ENCODE assay signal across 8 cellular contexts in genomic region chr2:130798472-130799221, GRCh38. TPM values are rescaled to one million over a fixed set of nuclear protein-coding genes. Genes with fewer than 3 reads are reported as not detected.
DNase-seq lines count a peak whose midpoint lies in the region; ATAC-seq and TF ChIP-seq lines count a peak whose summit lies in the region.

No MANE protein-coding gene starts in this region.

- H3K4me2 ChIP-seq in mesendoderm (ENCODE audit: low read length), result peak overlapping the region; percentile 74

- TF ChIP-seq CTCF in choroid plexus epithelial cell (conservative IDR thresholded peaks at IDR 0.05; ENCODE audit: low read depth, low read length), result no peak
- no peak for TF ChIP-seq CTCF in uterus (IDR thresholded peaks at IDR 0.05)

- no peak overlapping the region for H3K4ac ChIP-seq in mesendoderm (ENCODE audit: low read depth, low read length)

- no peaks in the 10 kb centered on the region for H3K79me2 ChIP-seq in mesendoderm (ENCODE audit: control insufficient read depth, insufficient read depth, low read length)

- WGBS in mesendoderm (ENCODE audit: extremely low coverage, insufficient coverage, low lambda C conversion rate), result no CpG with 5 or more reads among the region's 30 CpGs

- H3K56ac ChIP-seq in mesendoderm (ENCODE audit: low read length), result peak overlapping the region; percentile 63

- no peak overlapping the region for H2BK120ac ChIP-seq in mesendoderm (ENCODE audit: low read depth, low read length)

- H3K27ac ChIP-seq in mesendoderm (ENCODE audit: low read depth, low read length) (no peak overlapping the region), uterus (peak overlapping the region; percentile 71 to 88)

- no peak overlapping the region for H2AK5ac ChIP-seq in mesendoderm (ENCODE audit: low read length)

- H3K18ac ChIP-seq in mesendoderm (ENCODE audit: low read length), result no peak overlapping the region

- no peaks in the 10 kb centered on the region for H3K79me1 ChIP-seq in mesendoderm (ENCODE audit: low read length)

- no peak overlapping the region for H4K8ac ChIP-seq in mesendoderm (ENCODE audit: low read depth, low read length)

- H3K4me3 ChIP-seq in GM08714 (ENCODE audit: low read length) (peak overlapping the region; percentile 71; the same call in 1 of the 2 replicates), choroid plexus epithelial cell (ENCODE audit: low read depth, low read length) (peak overlapping the region; percentile 77), mesendoderm (ENCODE audit: low read length) (no peak overlapping the region), uterus (peak overlapping the region; percentile 40 to 57)

- intact Hi-C loops in uterus (cut with DNase I; ENCODE audit: low total_unique reads), result no loop called here

- no peak overlapping the region for H2BK5ac ChIP-seq in mesendoderm (ENCODE audit: low read length)

- no peaks in the 10 kb centered on the region for H3K9me3 ChIP-seq in uterus

- H3K36me3 ChIP-seq in mesendoderm (ENCODE audit: control insufficient read depth, insufficient read depth, low read length) (no peaks in the 10 kb centered on the region), uterus (no peaks in the 10 kb centered on the region)

- no peak overlapping the region for H4K5ac ChIP-seq in mesendoderm (ENCODE audit: low read length)

- H3K27me3 ChIP-seq in mesendoderm (ENCODE audit: insufficient read depth, low read length, poor library complexity) (no peaks in the 10 kb centered on the region), uterus (no peaks in the 10 kb centered on the region)

- TF ChIP-seq POLR2A in uterus (IDR thresholded peaks at IDR 0.05), result no peak

- no peak overlapping the region for H3K23ac ChIP-seq in mesendoderm (ENCODE audit: low read length)

- peak; percentile 62 for DNase-seq in NCI-H510A (lab: John Stamatoyannopoulos, UW)
- peak; percentile 52 for DNase-seq in choroid plexus epithelial cell (ENCODE audit: low read depth)
- DNase-seq in mesendoderm, result peak; percentile 67
- peak; percentile 31 to 50 for DNase-seq in uterus
- no peak for DNase-seq in NCI-H774 (lab: John Stamatoyannopoulos, UW)
- no peak for DNase-seq in activated CD4-positive, alpha-beta T cell treated with anti-CD3 and anti-CD28 coated beads for 48 hours

- H3K4me1 ChIP-seq in mesendoderm (ENCODE audit: control insufficient read depth, low read depth, low read length) (peaks cover 4% of the 10 kb centered on the region), uterus (no peaks in the 10 kb centered on the region)

- H2BK15ac ChIP-seq in mesendoderm (replicated peaks; ENCODE audit: low read depth), result no peak overlapping the region

- peak overlapping the region; percentile 27 for H3K9ac ChIP-seq in mesendoderm (ENCODE audit: low read length)

- no peak for ATAC-seq in HG03175 (IDR thresholded peaks at IDR 0.05; ENCODE audit: unreplicated experiment)

RNA-seq across cellular contexts. Expression of gene ARHGEF4, which starts 38.1 kb away (rescaled TPM):
- 3.3 TPM for polyA plus RNA-seq in mesendoderm (2013, experiment 1 of 2)
- polyA plus RNA-seq in mesendoderm (2013, experiment 2 of 2), result 3.3 TPM
- total RNA-seq in uterus, result 10 to 100 TPM in 2 of 4 donors, 1 to 10 TPM in 2; 1.8 to 26.2 (median 9.6) TPM

RNA-seq across cellular contexts. Expression of gene AMER3, which starts 43.3 kb away (rescaled TPM):
- polyA plus RNA-seq in mesendoderm (2013, experiment 1 of 2), result 0.25 TPM
- 0.27 TPM for polyA plus RNA-seq in mesendoderm (2013, experiment 2 of 2)
- under 1 TPM in 1 of 4 donors, not detected in 3; 0.21 TPM for total RNA-seq in uterus

Comparison
In these comparisons a context has a peak if more than half of its experiments do, and no peak if none do; other contexts are left out.
1. DNase-seq: peak in NCI-H510A (single experiment), choroid plexus epithelial cell (single experiment), mesendoderm (single experiment) and uterus (2 of 2); none in NCI-H774 (single experiment) and activated CD4-positive, alpha-beta T cell treated with anti-CD3 and anti-CD28 coated beads for 48 hours (single experiment).